In the genomic region with DNA sequence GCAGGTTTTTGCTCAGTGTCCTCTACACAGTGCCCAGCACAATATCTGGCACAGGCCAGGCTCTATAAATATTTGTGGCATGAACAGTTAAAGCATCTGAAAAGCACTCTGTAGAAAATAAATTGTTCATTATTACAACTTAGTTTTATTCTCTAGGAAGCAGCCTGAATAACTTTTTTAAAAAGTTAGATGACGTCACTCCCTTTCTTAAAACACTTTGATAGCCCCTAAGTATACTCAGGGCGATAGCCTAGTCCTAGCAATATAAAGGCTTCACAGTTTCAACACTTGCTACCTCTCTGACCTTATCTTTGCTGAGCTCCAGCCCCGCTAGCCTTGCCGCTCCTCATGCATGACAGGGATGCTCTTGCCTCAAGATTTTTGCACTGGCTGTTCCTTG, we compare ENCODE assay signal across 39 cellular contexts.
"Had no signal": no experiment of that assay in that cellular context is flagged by ENCODE, and none has a peak within 500 bp of the region (broad histone marks: within the 10 kb centered on the region; RNA-seq: fewer than 3 reads in every experiment).

No MANE protein-coding gene starts in this region.

- H3K9me3 Mint-ChIP-seq: activated naive CD8-positive, alpha-beta T cell treated with anti-CD3 and anti-CD28 coated beads for 36 hours; activated T-helper 1 cell treated with anti-CD3 and anti-CD28 coated beads, Interleukin-12 subunit alpha, Interleukin-12 subunit beta, Interleukin-2, Interleukin-4 antibody, amounts not matched to agents 30 ng/mL and 10 ng/mL and 1 ng/mL, durations not matched to agents 14 hours and 24 hours and 36 hours had no signal

- H3K36me3 Mint-ChIP-seq: activated naive CD4-positive, alpha-beta T cell treated with anti-CD3 and anti-CD28 coated beads, Interleukin-2, amount 10 ng/mL, durations not matched to agents 7 days and 5 days; activated naive CD4-positive, alpha-beta T cell treated with anti-CD3 and anti-CD28 coated beads, Interleukin-2, amount 50 U/mL, for 24 hours; activated naive CD4-positive, alpha-beta T cell treated with anti-CD3 and anti-CD28 coated beads, Interleukin-2, amount 50 U/mL, for 72 hours; activated naive CD8-positive, alpha-beta T cell; activated naive CD8-positive, alpha-beta T cell treated with anti-CD3 and anti-CD28 coated beads for 36 hours; activated naive CD8-positive, alpha-beta T cell treated with anti-CD3 and anti-CD28 coated beads, Interleukin-2, amount 10 ng/mL, durations not matched to agents 7 days and 5 days had no signal

- DNase-seq: activated effector memory CD4-positive, alpha-beta T cell treated with anti-CD3 and anti-CD28 coated beads, Interleukin-2, amount 50 U/mL, for 16 hours; activated effector memory CD4-positive, alpha-beta T cell treated with Interleukin-2 at 50 U/mL for 16 hours; activated gamma-delta T cell; activated gamma-delta T cell treated with Interleukin-2 at 50 U/mL for 16 hours; activated naive CD4-positive, alpha-beta T cell; activated naive CD4-positive, alpha-beta T cell treated with anti-CD3 and anti-CD28 coated beads for 36 hours; activated naive CD4-positive, alpha-beta T cell treated with anti-CD3 and anti-CD28 coated beads, Interleukin-2, amount 10 ng/mL, durations not matched to agents 7 days and 5 days; activated naive CD4-positive, alpha-beta T cell treated with anti-CD3 and anti-CD28 coated beads, Interleukin-2, amount 50 U/mL, for 16 hours; activated naive CD4-positive, alpha-beta T cell treated with Interleukin-2 at 50 U/mL for 16 hours; activated naive CD8-positive, alpha-beta T cell treated with anti-CD3 and anti-CD28 coated beads for 36 hours; activated naive CD8-positive, alpha-beta T cell treated with anti-CD3 and anti-CD28 coated beads, Interleukin-2, amount 10 ng/mL, durations not matched to agents 7 days and 5 days; activated naive CD8-positive, alpha-beta T cell treated with anti-CD3 and anti-CD28 coated beads, Interleukin-2, amount 50 U/mL, for 24 hours; activated T-cell treated with anti-CD3 and anti-CD28 coated beads, Interleukin-2, amount 50 U/mL, for 24 hours; activated T-cell treated with anti-CD3 and anti-CD28 coated beads, Interleukin-2, amount 50 U/mL, for 4 hours; activated T-cell treated with anti-CD3 and anti-CD28 coated beads, Interleukin-2, amount 50 U/mL, for 48 hours; activated T-cell treated with anti-CD3 and anti-CD28 coated beads, Interleukin-2, amount 50 U/mL, for 72 hours; adrenal gland; amniotic stem cell; amygdala; anterior cingulate cortex; aorta; body of pancreas; brain microvascular endothelial cell; caudate nucleus; central memory CD4-positive, alpha-beta T cell; cerebellar nuclear complex had no signal

- H3K36me3 ChIP-seq: adrenal gland, ascending aorta, brain microvascular endothelial cell, breast epithelium, cardiac muscle cell had no signal

- H3K27me3 ChIP-seq: adrenal gland, ascending aorta, body of pancreas, brain microvascular endothelial cell, breast epithelium, cardiac muscle cell had no signal

- H3K4me3 Mint-ChIP-seq: activated naive CD4-positive, alpha-beta T cell treated with anti-CD3 and anti-CD28 coated beads for 36 hours; activated naive CD4-positive, alpha-beta T cell treated with anti-CD3 and anti-CD28 coated beads, Interleukin-2, amount 10 ng/mL, durations not matched to agents 7 days and 5 days; activated naive CD4-positive, alpha-beta T cell treated with anti-CD3 and anti-CD28 coated beads, Interleukin-2, amount 50 U/mL, for 24 hours; activated naive CD8-positive, alpha-beta T cell; activated naive CD8-positive, alpha-beta T cell treated with anti-CD3 and anti-CD28 coated beads for 36 hours; activated naive CD8-positive, alpha-beta T cell treated with anti-CD3 and anti-CD28 coated beads, Interleukin-2, amount 10 ng/mL, durations not matched to agents 7 days and 5 days; activated naive CD8-positive, alpha-beta T cell treated with anti-CD3 and anti-CD28 coated beads, Interleukin-2, amount 50 U/mL, for 24 hours; activated T-cell treated with anti-CD3 and anti-CD28 coated beads, Interleukin-2, amount 50 U/mL, for 24 hours; activated T-cell treated with anti-CD3 and anti-CD28 coated beads, Interleukin-2, amount 50 U/mL, for 4 hours; activated T-cell treated with anti-CD3 and anti-CD28 coated beads, Interleukin-2, amount 50 U/mL, for 72 hours; activated T-helper 1 cell treated with anti-CD3 and anti-CD28 coated beads, Interleukin-12 subunit alpha, Interleukin-12 subunit beta, Interleukin-2, Interleukin-4 antibody, amounts not matched to agents 30 ng/mL and 10 ng/mL and 1 ng/mL, durations not matched to agents 14 hours and 24 hours and 36 hours; activated T-helper 17 cell treated with anti-CD3 and anti-CD28 coated beads, Interleukin-2, amount 50 U/mL, for 72 hours; brain; central memory CD8-positive, alpha-beta T cell had no signal

- H3K27me3 Mint-ChIP-seq: activated naive CD4-positive, alpha-beta T cell treated with anti-CD3 and anti-CD28 coated beads, Interleukin-2, amount 10 ng/mL, durations not matched to agents 7 days and 5 days; activated naive CD4-positive, alpha-beta T cell treated with anti-CD3 and anti-CD28 coated beads, Interleukin-2, amount 50 U/mL, for 24 hours; activated naive CD8-positive, alpha-beta T cell; activated naive CD8-positive, alpha-beta T cell treated with anti-CD3 and anti-CD28 coated beads for 36 hours; activated naive CD8-positive, alpha-beta T cell treated with anti-CD3 and anti-CD28 coated beads, Interleukin-2, amount 10 ng/mL, durations not matched to agents 7 days and 5 days; activated naive CD8-positive, alpha-beta T cell treated with anti-CD3 and anti-CD28 coated beads, Interleukin-2, amount 50 U/mL, for 24 hours; activated T-cell treated with anti-CD3 and anti-CD28 coated beads, Interleukin-2, amount 50 U/mL, for 24 hours; activated T-helper 17 cell treated with anti-CD3 and anti-CD28 coated beads, Interleukin-2, amount 50 U/mL, for 72 hours; brain; central memory CD8-positive, alpha-beta T cell had no signal

- H3K9me3 ChIP-seq: adrenal gland, ascending aorta, body of pancreas, breast epithelium had no signal

- H3K4me1 Mint-ChIP-seq: activated naive CD4-positive, alpha-beta T cell treated with anti-CD3 and anti-CD28 coated beads, Interleukin-2, amount 10 ng/mL, durations not matched to agents 7 days and 5 days; activated naive CD4-positive, alpha-beta T cell treated with anti-CD3 and anti-CD28 coated beads, Interleukin-2, amount 50 U/mL, for 24 hours; activated naive CD8-positive, alpha-beta T cell treated with anti-CD3 and anti-CD28 coated beads for 36 hours; activated naive CD8-positive, alpha-beta T cell treated with anti-CD3 and anti-CD28 coated beads, Interleukin-2, amount 10 ng/mL, durations not matched to agents 7 days and 5 days; activated naive CD8-positive, alpha-beta T cell treated with anti-CD3 and anti-CD28 coated beads, Interleukin-2, amount 50 U/mL, for 24 hours; activated T-helper 17 cell treated with anti-CD3 and anti-CD28 coated beads, Interleukin-2, amount 50 U/mL, for 72 hours; central memory CD8-positive, alpha-beta T cell had no signal

- H3K27ac ChIP-seq: adrenal gland, ascending aorta, body of pancreas, brain microvascular endothelial cell, breast epithelium, cardiac muscle cell had no signal

- H3K4me1 ChIP-seq: adrenal gland, ascending aorta, body of pancreas, breast epithelium had no signal

- FAIRE-seq: astrocyte, bronchial epithelial cell had no signal

- ATAC-seq: activated naive CD4-positive, alpha-beta T cell treated with anti-CD3 and anti-CD28 coated beads, Interleukin-2, amount 50 U/mL, for 72 hours; activated naive CD8-positive, alpha-beta T cell treated with anti-CD3 and anti-CD28 coated beads, Interleukin-2, amount 50 U/mL, for 24 hours; activated T-cell treated with anti-CD3 and anti-CD28 coated beads, Interleukin-2, amount 50 U/mL, for 4 hours; activated T-cell treated with anti-CD3 and anti-CD28 coated beads, Interleukin-2, amount 50 U/mL, for 72 hours; activated T-helper 17 cell treated with anti-CD3 and anti-CD28 coated beads, Interleukin-2, amount 50 U/mL, for 72 hours; body of pancreas had no signal

- H3K27ac Mint-ChIP-seq: activated naive CD4-positive, alpha-beta T cell treated with anti-CD3 and anti-CD28 coated beads for 36 hours; activated naive CD4-positive, alpha-beta T cell treated with anti-CD3 and anti-CD28 coated beads, Interleukin-2, amount 10 ng/mL, durations not matched to agents 7 days and 5 days; activated naive CD4-positive, alpha-beta T cell treated with anti-CD3 and anti-CD28 coated beads, Interleukin-2, amount 50 U/mL, for 72 hours; activated naive CD8-positive, alpha-beta T cell; activated naive CD8-positive, alpha-beta T cell treated with anti-CD3 and anti-CD28 coated beads for 36 hours; activated naive CD8-positive, alpha-beta T cell treated with anti-CD3 and anti-CD28 coated beads, Interleukin-2, amount 10 ng/mL, durations not matched to agents 7 days and 5 days; activated naive CD8-positive, alpha-beta T cell treated with anti-CD3 and anti-CD28 coated beads, Interleukin-2, amount 50 U/mL, for 24 hours; activated T-cell treated with anti-CD3 and anti-CD28 coated beads, Interleukin-2, amount 50 U/mL, for 24 hours; activated T-cell treated with anti-CD3 and anti-CD28 coated beads, Interleukin-2, amount 50 U/mL, for 72 hours; activated T-helper 1 cell treated with anti-CD3 and anti-CD28 coated beads, Interleukin-12 subunit alpha, Interleukin-12 subunit beta, Interleukin-2, Interleukin-4 antibody, amounts not matched to agents 30 ng/mL and 10 ng/mL and 1 ng/mL, durations not matched to agents 14 hours and 24 hours and 36 hours; activated T-helper 17 cell treated with anti-CD3 and anti-CD28 coated beads, Interleukin-2, amount 50 U/mL, for 72 hours; activated T-helper 2 cell treated with anti-CD3 and anti-CD28 coated beads, Interferon-gamma antibody, Interleukin-2, Interleukin-4, amounts not matched to agents 10 μg/mL and 5 μg/mL and 100 μg/mL, durations not matched to agents 14 hours and 24 hours and 36 hours had no signal

- H3K4me3 ChIP-seq: adrenal gland, ascending aorta, body of pancreas, breast epithelium, cardiac muscle cell had no signal
